Comparison of ENCODE assay signal across 21 cellular contexts in the genomic region with DNA sequence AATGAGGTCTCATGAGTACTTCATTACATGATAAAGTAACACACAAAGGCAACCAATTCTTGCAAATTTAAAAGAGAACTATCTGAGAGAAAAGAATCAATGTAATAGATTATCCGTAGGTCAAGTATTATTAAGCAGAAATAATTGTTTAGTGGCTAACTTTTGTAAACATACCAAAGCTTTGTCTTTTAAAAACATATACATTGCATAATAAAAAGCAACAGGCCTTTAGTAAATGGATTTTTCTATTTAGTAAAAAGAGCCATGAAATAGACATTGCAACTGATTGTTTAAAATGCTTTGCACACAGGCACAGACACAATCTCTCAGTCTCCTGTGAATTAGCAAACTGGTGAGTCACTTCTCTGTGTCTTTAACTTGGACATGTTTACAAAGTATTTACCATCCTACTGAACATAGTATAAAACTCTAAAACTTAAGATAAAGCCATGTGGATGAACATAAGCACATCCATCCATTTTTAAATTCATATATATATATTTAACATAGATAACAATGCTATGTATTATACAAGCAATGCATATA.
DNase-seq lines count a peak whose midpoint lies in the region; TF ChIP-seq lines count a peak whose summit lies in the region.
"Had no signal": no experiment of that assay in that cellular context is flagged by ENCODE, and none has a peak within 500 bp of the region (broad histone marks: within the 10 kb centered on the region; RNA-seq: fewer than 3 reads in every experiment).

No MANE protein-coding gene starts in this region.

- H3K79me2 ChIP-seq in fibroblast of lung (ENCODE audit: control insufficient read depth, insufficient read depth, low read length): no peaks in the 10 kb centered on the region

- H3K27me3 ChIP-seq in adipocyte (replicated peaks; ENCODE audit: control insufficient read depth, insufficient read depth, low read length): no peaks in the 10 kb centered on the region
- H3K27me3 ChIP-seq in fibroblast of lung (ENCODE audit: control insufficient read depth, insufficient read depth, low read length): no peaks in the 10 kb centered on the region
- no peaks in the 10 kb centered on the region for H3K27me3 ChIP-seq in SJCRH30
- H3K27me3 ChIP-seq: tibial artery had no signal

- H3K4me1 ChIP-seq in adipocyte (ENCODE audit: control insufficient read depth, insufficient read depth, low read length): peaks cover 14% of the 10 kb centered on the region
- H3K4me1 ChIP-seq in fibroblast of lung (ENCODE audit: control insufficient read depth, extremely low read depth, insufficient read depth, low read length): no peaks in the 10 kb centered on the region
- H3K4me1 ChIP-seq in SJCRH30: no peaks in the 10 kb centered on the region

- H3K27ac ChIP-seq in fibroblast of lung (ENCODE audit: insufficient read depth, low read length) (no peak overlapping the region), SJCRH30 (no peak overlapping the region)
- H3K27ac ChIP-seq: tibial artery had no signal

- CTCF ChIA-PET in GM10248 (lab: Yijun Ruan, JAX): no interaction called here

- H3K9me3 ChIP-seq in adipocyte (ENCODE audit: control insufficient read depth, low read length) (no peaks in the 10 kb centered on the region), fibroblast of lung (ENCODE audit: control insufficient read depth, insufficient read depth, low read depth, low read length) (no peaks in the 10 kb centered on the region), SJCRH30 (replicated peaks) (no peaks in the 10 kb centered on the region)
- H3K9me3 ChIP-seq: tibial artery had no signal

- no peaks in the 10 kb centered on the region for H3K36me3 ChIP-seq in adipocyte (ENCODE audit: control insufficient read depth, insufficient read depth, low read length, severe bottlenecking)
- no peaks in the 10 kb centered on the region for H3K36me3 ChIP-seq in fibroblast of lung (ENCODE audit: control insufficient read depth, insufficient read depth, low read length)
- no peaks in the 10 kb centered on the region for H3K36me3 ChIP-seq in SJCRH30
- H3K36me3 ChIP-seq: tibial artery had no signal

- H2AFZ ChIP-seq in fibroblast of lung (ENCODE audit: low read length): no peak overlapping the region

- TF ChIP-seq CTCF in fibroblast of lung (conservative IDR thresholded peaks at IDR 0.05 in 1 of 2, IDR thresholded peaks at IDR 0.05 in 1 of 2; ENCODE audit: low read depth in 1 of 2, low read length in 2 of 2) (no peak), GM10248 (IDR thresholded peaks at IDR 0.05; ENCODE audit: control extremely low read depth, extremely low read depth, low read depth, missing control alignments) (no peak)

- H3K4me3 ChIP-seq in adipocyte (ENCODE audit: low read length) (no peak overlapping the region), fibroblast of lung (replicated peaks in 1 of 4; ENCODE audit: control extremely low read depth in 1 of 4, insufficient read depth in 1 of 4, low read depth in 3 of 4, low read length in 4 of 4) (no peak overlapping the region), SJCRH30 (no peak overlapping the region)
- H3K4me3 ChIP-seq: lung, tibial artery had no signal

- no peak overlapping the region for H3K4me2 ChIP-seq in fibroblast of lung (ENCODE audit: extremely low read depth, insufficient read depth, low read length)

- H4K20me1 ChIP-seq in fibroblast of lung (ENCODE audit: control insufficient read depth, extremely low read depth, insufficient read depth, low read length): no peaks in the 10 kb centered on the region

- H3K9ac ChIP-seq in adipocyte (ENCODE audit: low read length) (no peak overlapping the region), fibroblast of lung (ENCODE audit: insufficient read depth, low read length) (no peak overlapping the region)

- POLR2A ChIA-PET in GM10248 (lab: Yijun Ruan, JAX): no interaction called here

- DNase-seq in H4 (ENCODE audit: low spot score) (peak; percentile 9), adipocyte (ENCODE audit: low read depth) (peak; percentile 49), fibroblast of lung (ENCODE audit: low read depth in 2 of 2) (peak; percentile 35 to 62), renal cortical epithelial cell (ENCODE audit: low read depth) (peak; percentile 38), GM10248 (ENCODE audit: extremely low spot score) (no peak), AG08395 (ENCODE audit: low spot score) (no peak), SJCRH30 (no peak), ecto neural progenitor cell (ENCODE audit: low spot score) (no peak)
- DNase-seq: activated CD4-positive, alpha-beta T cell treated with anti-CD3 and anti-CD28 coated beads, Interleukin-2, amount 50 U/mL, for 1 hour; aorta; CD4-positive, alpha-beta memory T cell; cerebellar nuclear complex; erythroblast; NCI-H1105; NCI-H226; NCI-H82; OCI-M1; stimulated activated naive CD8-positive, alpha-beta T cell treated with anti-CD3 and anti-CD28 coated beads, Interleukin-15, amount 100 ng/mL, for 72 hours; T-helper 9 cell; tibial artery had no signal

Comparison
In these comparisons a context has a peak if more than half of its experiments do, and no peak if none do; other contexts are left out.
1. DNase-seq: peak in H4 (single experiment), adipocyte (single experiment), fibroblast of lung (2 of 2) and renal cortical epithelial cell (single experiment); none in GM10248 (single experiment), AG08395 (single experiment), SJCRH30 (0 of 2) and ecto neural progenitor cell (single experiment).